In genomic region chr6:35496036-35496850, GRCh38 we compare ENCODE assay signal across 8 cellular contexts. TPM values are rescaled to one million over a fixed set of nuclear protein-coding genes. Genes with fewer than 3 reads are reported as not detected.
DNase-seq lines count a peak whose midpoint lies in the region; ATAC-seq and TF ChIP-seq lines count a peak whose summit lies in the region.

No MANE protein-coding gene starts in this region.

- TF ChIP-seq EP300 in upper lobe of left lung (IDR thresholded peaks at IDR 0.05): no peak

- no peak for ATAC-seq in central memory CD8-positive, alpha-beta T cell (replicated peaks; ENCODE audit: extremely low read depth, poor library complexity, severe bottlenecking)
- ATAC-seq in right lobe of liver (peak; percentile 54 to 80 (median 73)), upper lobe of left lung (ENCODE audit: low FRiP score in 2 of 2) (peak; percentile 4 to 55)

- H3K9me3 Mint-ChIP-seq in CD14-positive monocyte: peaks cover 0 to 17% (median 8%) of the 10 kb centered on the region in 7 donors
- H3K9me3 Mint-ChIP-seq in central memory CD8-positive, alpha-beta T cell: no peaks in the 10 kb centered on the region

- TF ChIP-seq CTCF in CD14-positive monocyte (IDR thresholded peaks at IDR 0.05): no peak
- no peak for TF ChIP-seq CTCF in right lobe of liver (IDR thresholded peaks at IDR 0.05)
- no peak for TF ChIP-seq CTCF in upper lobe of left lung (IDR thresholded peaks at IDR 0.05)

- no peak overlapping the region for H3K27ac Mint-ChIP-seq in CD14-positive monocyte
- H3K27ac Mint-ChIP-seq in central memory CD8-positive, alpha-beta T cell (ENCODE audit: low read depth): no peak overlapping the region

- WGBS in right lobe of liver (ENCODE audit: insufficient coverage, low coverage, low lambda C conversion rate, missing lambda C conversion rate): 4% methylated on average over 15 of the region's 64 CpGs
- 25 to 46% methylated on average over 5 to 28 of the region's 64 CpGs for WGBS in upper lobe of left lung, 2 donors

- H3K4me3 Mint-ChIP-seq in CD14-positive monocyte: peak overlapping the region; percentile 62 to 65
- H3K4me3 Mint-ChIP-seq in central memory CD8-positive, alpha-beta T cell: peak overlapping the region; percentile 63

- H3K27me3 ChIP-seq in right lobe of liver (no peaks in the 10 kb centered on the region), upper lobe of left lung (peaks cover 0 to 12% (median 4%) of the 10 kb centered on the region in 4 donors)

- peaks cover 81 to 95% (median 81%) of the 10 kb centered on the region in 3 donors for H3K27me3 Mint-ChIP-seq in CD14-positive monocyte (ENCODE audit: low read depth in 3 of 3)
- H3K27me3 Mint-ChIP-seq in central memory CD8-positive, alpha-beta T cell: peaks cover 27% of the 10 kb centered on the region

- no peaks in the 10 kb centered on the region for H3K36me3 ChIP-seq in right lobe of liver
- no peaks in the 10 kb centered on the region for H3K36me3 ChIP-seq in upper lobe of left lung

- intact Hi-C loops in CD14-positive monocyte (cut with micrococcal nuclease) (no loop called here), right lobe of liver (cut with DNase I) (no loop called here)

- in situ Hi-C loops in G401 (cut with HindIII; ENCODE audit: low sequenced_read_pairs): no loop called here

- peaks cover 2 to 5% of the 10 kb centered on the region in 2 donors for H3K36me3 Mint-ChIP-seq in CD14-positive monocyte
- H3K36me3 Mint-ChIP-seq in central memory CD8-positive, alpha-beta T cell (ENCODE audit: insufficient read depth): no peaks in the 10 kb centered on the region

- H3K4me3 ChIP-seq in right lobe of liver (peak overlapping the region; percentile 68 to 91 (median 74)), upper lobe of left lung (peak overlapping the region; percentile 48 to 95 (median 84))

- H3K4me1 Mint-ChIP-seq in CD14-positive monocyte: peaks cover 38% of the 10 kb centered on the region
- peaks cover 24% of the 10 kb centered on the region for H3K4me1 Mint-ChIP-seq in central memory CD8-positive, alpha-beta T cell

- H3K4me1 ChIP-seq in right lobe of liver (peaks cover 0 to 17% (median 6%) of the 10 kb centered on the region in 4 donors), upper lobe of left lung (peaks cover 40 to 65% (median 56%) of the 10 kb centered on the region in 4 donors)

- H3K9me3 ChIP-seq in right lobe of liver (no peaks in the 10 kb centered on the region), upper lobe of left lung (no peaks in the 10 kb centered on the region)

- no peak for DNase-seq in CD14-positive monocyte (ENCODE audit: low spot score)
- peak; percentile 50 for DNase-seq in LHCN-M2 (ENCODE audit: low read depth)
- DNase-seq in central memory CD8-positive, alpha-beta T cell (ENCODE audit: low spot score in 2 of 2): no peak
- DNase-seq in right lobe of liver: peak in 2 of 3 donors; percentile 70 to 74
- peak in 1 of 2 donors; percentile 90 for DNase-seq in upper lobe of left lung
- no peak for DNase-seq in G401 (ENCODE audit: low spot score)
- no peak for DNase-seq in NCI-H1092 treated with DMSO at 0.1 percent for 48 hours (lab: John Stamatoyannopoulos, UW)
- DNase-seq in NCI-H1436 treated with DMSO at 0.1 percent for 48 hours (lab: John Stamatoyannopoulos, UW): no peak

- peak overlapping the region; percentile 71 to 78 (median 72) for H3K27ac ChIP-seq in right lobe of liver
- H3K27ac ChIP-seq in upper lobe of left lung: peak overlapping the region; percentile 94 to 97 (median 94)

- TF ChIP-seq POLR2A in right lobe of liver (IDR thresholded peaks at IDR 0.05) (peak; percentile 26), upper lobe of left lung (IDR thresholded peaks at IDR 0.05) (no peak)

RNA-seq across cellular contexts. Expression of gene TEAD3, which starts 0.6 kb away (rescaled TPM):
- polyA plus RNA-seq in CD14-positive monocyte: not detected
- 16.8 and 17.5 TPM in 2 replicates for total RNA-seq in LHCN-M2 (2014; rRNA removed)
- polyA plus RNA-seq in LHCN-M2 (2012): 42.5 TPM
- total RNA-seq in right lobe of liver: 1 to 10 TPM; 5.2 to 8.5 (median 6.9) TPM
- 10 to 100 TPM; 19.0 to 28.2 (median 21.2) TPM for total RNA-seq in upper lobe of left lung
- 15.6 and 19.4 TPM in 2 replicates for total RNA-seq in G401 (2014; rRNA removed; shearing (Covaris generic))

RNA-seq across cellular contexts. Expression of gene TULP1, which starts 16.5 kb away (rescaled TPM):
- not detected for polyA plus RNA-seq in CD14-positive monocyte
- total RNA-seq in LHCN-M2 (2014; rRNA removed) (not detected in 2 replicates), right lobe of liver (not detected), upper lobe of left lung (not detected)
- polyA plus RNA-seq in LHCN-M2 (2012): 0.07 TPM
- not detected in 2 replicates for total RNA-seq in G401 (2014; rRNA removed; shearing (Covaris generic))

RNA-seq across cellular contexts. Expression of gene RPL10A, which starts 28.0 kb away (rescaled TPM):
- polyA plus RNA-seq in CD14-positive monocyte: 100 to 1,000 TPM; 345 to 421 TPM
- total RNA-seq in LHCN-M2 (2014; rRNA removed): 1,186 and 1,216 TPM in 2 replicates
- 2,067 TPM for polyA plus RNA-seq in LHCN-M2 (2012)
- total RNA-seq in right lobe of liver: 100 to 1,000 TPM; 366 to 446 (median 412) TPM
- 1,000 to 10,000 TPM in 2 of 6 donors, 100 to 1,000 TPM in 4; 474 to 1,092 (median 918) TPM for total RNA-seq in upper lobe of left lung
- total RNA-seq in G401 (2014; rRNA removed; shearing (Covaris generic)): 3,184 and 4,000 TPM in 2 replicates

RNA-seq across cellular contexts. Expression of gene FANCE, which starts 44.1 kb away (rescaled TPM):
- 1 to 10 TPM; 1.8 to 3.0 TPM for polyA plus RNA-seq in CD14-positive monocyte
- 12.8 and 14.6 TPM in 2 replicates for total RNA-seq in LHCN-M2 (2014; rRNA removed)
- 8.8 TPM for polyA plus RNA-seq in LHCN-M2 (2012)
- 1 to 10 TPM in 3 of 6 experiments, under 1 TPM in 3; 0.44 to 1.7 (median 0.95) TPM for total RNA-seq in right lobe of liver
- total RNA-seq in upper lobe of left lung: 10 to 100 TPM in 3 of 6 donors, 1 to 10 TPM in 3; 6.1 to 13.3 (median 9.3) TPM
- total RNA-seq in G401 (2014; rRNA removed; shearing (Covaris generic)): 21.0 and 22.2 TPM in 2 replicates

Comparison
In these comparisons a context has a peak if more than half of its experiments do, and no peak if none do; other contexts are left out.
1. DNase-seq: peak in LHCN-M2 (single experiment) and right lobe of liver (2 of 3); none in CD14-positive monocyte (single experiment), central memory CD8-positive, alpha-beta T cell (0 of 2), G401 (single experiment), NCI-H1092 treated with DMSO at 0.1 percent for 48 hours (single experiment) and NCI-H1436 treated with DMSO at 0.1 percent for 48 hours (single experiment).